25 cellular contexts compared by ENCODE assay signal in the genomic region with DNA sequence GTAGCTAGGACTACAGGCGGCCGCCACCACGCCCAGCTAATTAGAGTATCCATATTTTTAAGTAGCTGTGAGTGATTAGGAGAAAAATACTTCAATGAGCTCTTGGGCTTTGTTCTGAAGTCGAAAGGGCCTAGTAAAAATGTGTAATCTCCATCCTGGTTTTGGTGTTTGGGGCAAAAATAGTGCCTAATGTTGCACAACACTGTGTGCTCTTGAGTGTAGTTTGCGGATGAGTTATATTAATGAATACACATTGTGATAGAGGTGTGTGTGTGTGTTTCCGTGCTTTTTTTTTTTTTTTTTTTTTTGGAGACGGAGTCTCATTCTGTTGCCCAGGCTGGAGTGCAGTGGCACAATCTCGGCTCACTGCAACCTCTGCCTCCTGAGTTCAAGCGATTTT.
"Had no signal": no experiment of that assay in that cellular context is flagged by ENCODE, and none has a peak within 500 bp of the region (broad histone marks: within the 10 kb centered on the region; RNA-seq: fewer than 3 reads in every experiment).

No MANE protein-coding gene starts in this region.

- H3K4me3 Mint-ChIP-seq: activated CD8-positive, alpha-beta T cell treated with anti-CD3 and anti-CD28 coated beads for 36 hours; activated naive CD4-positive, alpha-beta T cell treated with anti-CD3 and anti-CD28 coated beads, Interleukin-2, amount 10 ng/mL, durations not matched to agents 7 days and 5 days; activated naive CD8-positive, alpha-beta T cell treated with anti-CD3 and anti-CD28 coated beads for 36 hours; activated T-cell treated with anti-CD3 and anti-CD28 coated beads, Interleukin-2, amount 50 U/mL, for 72 hours; T-cell had no signal

- H3K27me3 ChIP-seq: brain microvascular endothelial cell, cardiac muscle cell had no signal

- DNase-seq: activated CD4-positive, alpha-beta T cell treated with anti-CD3 and anti-CD28 coated beads for 4 hours; activated CD8-positive, alpha-beta memory T cell treated with anti-CD3 and anti-CD28 coated beads, Interleukin-2, amount 50 U/mL, for 4 hours; activated CD8-positive, alpha-beta T cell treated with anti-CD3 and anti-CD28 coated beads for 36 hours; activated gamma-delta T cell treated with Interleukin-2 at 50 U/mL for 16 hours; activated naive CD4-positive, alpha-beta T cell treated with anti-CD3 and anti-CD28 coated beads, Interleukin-2, amount 10 ng/mL, durations not matched to agents 7 days and 5 days; activated naive CD8-positive, alpha-beta T cell treated with anti-CD3 and anti-CD28 coated beads for 36 hours; activated T-cell treated with anti-CD3 and anti-CD28 coated beads, Interleukin-2, amount 50 U/mL, for 72 hours; brain microvascular endothelial cell; NCI-H1105 treated with DMSO at 0.1 percent for 48 hours; NCI-H1436 treated with DMSO at 0.1 percent for 48 hours; NCI-H187; NCI-H2081; NCI-H510A treated with DMSO at 0.1 percent for 48 hours; NCI-H69; NK-92 treated with Interleukin-12 subunit alpha and Interleukin-12 subunit beta, amount 100 ng/mL, for 24 hours; PC-3; SHP77; T-cell; T-helper 2 cell; T1000 had no signal

- H3K36me3 ChIP-seq: brain microvascular endothelial cell, cardiac muscle cell had no signal

- ATAC-seq: activated CD8-positive, alpha-beta T cell treated with anti-CD3 and anti-CD28 coated beads for 36 hours; activated T-cell treated with anti-CD3 and anti-CD28 coated beads, Interleukin-2, amount 50 U/mL, for 72 hours; PC-3; T-cell had no signal

- H3K9me3 Mint-ChIP-seq: activated CD8-positive, alpha-beta T cell treated with anti-CD3 and anti-CD28 coated beads for 36 hours; activated naive CD4-positive, alpha-beta T cell treated with anti-CD3 and anti-CD28 coated beads, Interleukin-2, amount 10 ng/mL, durations not matched to agents 7 days and 5 days; activated naive CD8-positive, alpha-beta T cell treated with anti-CD3 and anti-CD28 coated beads for 36 hours; activated T-cell treated with anti-CD3 and anti-CD28 coated beads, Interleukin-2, amount 50 U/mL, for 72 hours; activated T-helper 2 cell treated with anti-CD3 and anti-CD28 coated beads, Interferon-gamma antibody, Interleukin-2, Interleukin-4, amounts not matched to agents 10 μg/mL and 5 μg/mL and 100 μg/mL, durations not matched to agents 14 hours and 24 hours and 36 hours; T-cell had no signal

- H3K36me3 Mint-ChIP-seq: activated naive CD4-positive, alpha-beta T cell treated with anti-CD3 and anti-CD28 coated beads, Interleukin-2, amount 10 ng/mL, durations not matched to agents 7 days and 5 days; activated naive CD8-positive, alpha-beta T cell treated with anti-CD3 and anti-CD28 coated beads for 36 hours; T-cell had no signal

- H3K27me3 Mint-ChIP-seq: activated CD8-positive, alpha-beta T cell treated with anti-CD3 and anti-CD28 coated beads for 36 hours; activated naive CD8-positive, alpha-beta T cell treated with anti-CD3 and anti-CD28 coated beads for 36 hours; T-cell had no signal

- H3K27ac Mint-ChIP-seq: activated CD8-positive, alpha-beta T cell treated with anti-CD3 and anti-CD28 coated beads for 36 hours; activated naive CD4-positive, alpha-beta T cell treated with anti-CD3 and anti-CD28 coated beads, Interleukin-2, amount 10 ng/mL, durations not matched to agents 7 days and 5 days; activated naive CD8-positive, alpha-beta T cell treated with anti-CD3 and anti-CD28 coated beads for 36 hours; activated T-cell treated with anti-CD3 and anti-CD28 coated beads, Interleukin-2, amount 50 U/mL, for 72 hours; activated T-helper 2 cell treated with anti-CD3 and anti-CD28 coated beads, Interferon-gamma antibody, Interleukin-2, Interleukin-4, amounts not matched to agents 10 μg/mL and 5 μg/mL and 100 μg/mL, durations not matched to agents 14 hours and 24 hours and 36 hours had no signal

- H3K4me3 ChIP-seq: cardiac muscle cell, SK-N-MC had no signal

- FAIRE-seq: RCC 7860 had no signal

- H3K27ac ChIP-seq: brain microvascular endothelial cell, VCaP had no signal
